Comparison of ENCODE assay signal across 1 cellular context in the genomic region with DNA sequence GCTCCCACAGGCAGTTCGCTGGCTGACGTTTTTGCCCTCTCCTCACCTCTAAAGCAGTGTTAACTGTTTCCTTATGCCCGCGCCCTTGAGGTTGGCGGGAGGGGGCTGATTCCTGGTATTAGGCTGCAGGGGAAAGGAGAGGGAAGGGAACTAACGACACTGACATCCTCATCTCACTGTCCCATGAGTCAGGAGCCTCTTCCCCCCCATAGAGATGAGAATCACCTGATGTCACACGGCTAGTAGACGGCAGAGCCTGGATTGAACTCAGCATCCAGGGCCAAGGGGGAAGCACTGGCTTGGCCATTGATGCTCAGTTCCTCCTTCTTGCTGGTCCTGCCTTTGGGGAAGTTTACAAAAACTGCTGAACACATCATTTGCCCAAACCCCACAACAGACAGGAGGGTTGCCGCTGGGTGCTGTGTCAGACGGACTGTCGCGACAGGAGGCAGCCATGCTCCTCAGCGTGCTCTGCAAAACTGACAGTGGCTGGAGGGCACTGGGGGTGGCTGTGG.
TF ChIP-seq lines count a peak whose summit lies in the region.

No MANE protein-coding gene starts in this region.

TF ChIP-seq in K562, 482 proteins besides CTCF, POLR2A, EP300 and RAD21 (continued from another document):
- TF ChIP-seq, protein P1, sequence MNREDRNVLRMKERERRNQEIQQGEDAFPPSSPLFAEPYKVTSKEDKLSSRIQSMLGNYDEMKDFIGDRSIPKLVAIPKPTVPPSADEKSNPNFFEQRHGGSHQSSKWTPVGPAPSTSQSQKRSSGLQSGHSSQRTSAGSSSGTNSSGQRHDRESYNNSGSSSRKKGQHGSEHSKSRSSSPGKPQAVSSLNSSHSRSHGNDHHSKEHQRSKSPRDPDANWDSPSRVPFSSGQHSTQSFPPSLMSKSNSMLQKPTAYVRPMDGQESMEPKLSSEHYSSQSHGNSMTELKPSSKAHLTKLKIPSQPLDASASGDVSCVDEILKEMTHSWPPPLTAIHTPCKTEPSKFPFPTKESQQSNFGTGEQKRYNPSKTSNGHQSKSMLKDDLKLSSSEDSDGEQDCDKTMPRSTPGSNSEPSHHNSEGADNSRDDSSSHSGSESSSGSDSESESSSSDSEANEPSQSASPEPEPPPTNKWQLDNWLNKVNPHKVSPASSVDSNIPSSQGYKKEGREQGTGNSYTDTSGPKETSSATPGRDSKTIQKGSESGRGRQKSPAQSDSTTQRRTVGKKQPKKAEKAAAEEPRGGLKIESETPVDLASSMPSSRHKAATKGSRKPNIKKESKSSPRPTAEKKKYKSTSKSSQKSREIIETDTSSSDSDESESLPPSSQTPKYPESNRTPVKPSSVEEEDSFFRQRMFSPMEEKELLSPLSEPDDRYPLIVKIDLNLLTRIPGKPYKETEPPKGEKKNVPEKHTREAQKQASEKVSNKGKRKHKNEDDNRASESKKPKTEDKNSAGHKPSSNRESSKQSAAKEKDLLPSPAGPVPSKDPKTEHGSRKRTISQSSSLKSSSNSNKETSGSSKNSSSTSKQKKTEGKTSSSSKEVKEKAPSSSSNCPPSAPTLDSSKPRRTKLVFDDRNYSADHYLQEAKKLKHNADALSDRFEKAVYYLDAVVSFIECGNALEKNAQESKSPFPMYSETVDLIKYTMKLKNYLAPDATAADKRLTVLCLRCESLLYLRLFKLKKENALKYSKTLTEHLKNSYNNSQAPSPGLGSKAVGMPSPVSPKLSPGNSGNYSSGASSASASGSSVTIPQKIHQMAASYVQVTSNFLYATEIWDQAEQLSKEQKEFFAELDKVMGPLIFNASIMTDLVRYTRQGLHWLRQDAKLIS (CRISPR knock-in tag; IDR thresholded peaks at IDR 0.05): no peak
